In the genomic region with DNA sequence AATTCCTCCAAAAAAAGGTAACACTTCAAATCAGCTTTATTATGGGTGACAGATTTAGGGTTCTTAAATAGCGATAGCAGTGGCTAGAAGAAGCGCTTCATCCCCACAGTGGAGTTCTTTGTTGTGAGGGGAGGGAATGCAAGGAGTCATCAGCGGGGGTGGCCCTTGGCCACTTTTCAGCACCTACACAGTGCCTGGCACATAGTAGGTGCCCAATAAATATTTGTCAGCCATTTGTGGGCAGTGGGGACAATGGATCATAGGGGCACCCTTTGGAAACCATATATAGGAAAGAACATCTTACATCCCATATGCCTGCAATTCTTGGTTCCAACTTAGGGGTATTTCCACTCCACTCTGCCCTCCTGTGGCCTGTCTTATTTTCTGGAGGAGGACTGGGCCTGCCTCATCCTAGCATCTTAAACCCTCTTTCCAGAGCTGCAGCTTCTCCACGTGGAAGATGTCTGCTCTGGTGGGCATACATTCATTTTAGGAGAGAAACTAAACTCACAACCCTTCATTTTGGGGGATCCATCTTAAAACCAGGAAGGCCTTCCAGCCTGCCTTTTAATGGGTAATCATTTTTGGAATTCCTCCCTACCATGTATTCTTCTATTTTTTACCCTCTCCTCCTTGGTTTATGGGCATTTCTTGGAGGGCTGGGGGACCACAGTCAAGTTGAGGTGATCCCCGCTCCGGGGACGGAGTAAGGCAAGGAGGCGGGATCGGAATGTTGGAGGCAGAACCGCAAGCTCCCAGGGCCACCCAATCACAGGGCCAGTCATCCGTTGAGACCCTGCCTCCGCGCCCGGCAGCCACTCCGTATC, we compare ENCODE assay signal across 9 cellular contexts. TPM values are rescaled to one million over a fixed set of nuclear protein-coding genes. Genes with fewer than 3 reads are reported as not detected.
A peak's percentile ranks its signal among the peaks of the same experiment; 100 is the strongest.
DNase-seq lines count a peak whose midpoint lies in the region; ATAC-seq, FAIRE-seq and TF ChIP-seq lines count a peak whose summit lies in the region.
"Had no signal": no experiment of that assay in that cellular context is flagged by ENCODE, and none has a peak within 500 bp of the region (broad histone marks: within the 10 kb centered on the region; RNA-seq: fewer than 3 reads in every experiment).

No MANE protein-coding gene starts in this region.

- SMC1A ChIA-PET in GM12878 (lab: Charles Lee; ENCODE audit: uncharacterized antibody, unreplicated experiment) = interaction anchor here (0.6 to 1.9 kb wide), 11 partner anchors 7 to 236 kb away, joined by 3 to 17 read pairs (median 3); a partner anchor contains a TSS

- peak; percentile 61 for DNase-seq in DMS53 (lab: John Stamatoyannopoulos, UW)
- DNase-seq in NOMO-1 (lab: John Stamatoyannopoulos, UW; ENCODE audit: unreplicated experiment in 2 of 2) = peak; percentile 31 to 62
- DNase-seq in GM12878 (ENCODE audit: low read depth, low spot score) = no peak
- DNase-seq in kidney tubule cell (ENCODE audit: low spot score) = peak; percentile 57
- peak; percentile 49 for DNase-seq in stromal cell of bone marrow (ENCODE audit: low read depth)
- DNase-seq in activated gamma-delta T cell (lab: John Stamatoyannopoulos, UW) = no peak
- no peak for DNase-seq in stimulated activated CD4-positive, alpha-beta T cell treated with anti-CD3 and anti-CD28 coated beads, Interleukin-4, amount 100 ng/mL, for 1 hour

- peak; percentile 43; the same call in 1 of the 2 replicates for TF ChIP-seq RAD21 in GM12878 (IDR thresholded peaks at IDR 0.05; ENCODE audit: insufficient read depth, low read depth, low read length)

- no peak for TF ChIP-seq EP300 in GM12878 (IDR thresholded peaks at IDR 0.05; ENCODE audit: borderline replicate concordance in 1 of 2, control insufficient read depth in 1 of 2, low read depth in 2 of 2, low read length in 2 of 2)

- ATAC-seq in GM21717 (IDR thresholded peaks at IDR 0.05; ENCODE audit: unreplicated experiment) (peak; percentile 71), GM12878 (peak; percentile 5; the same call in 1 of the 3 replicates)

- H3K9me3 ChIP-seq in GM12878 (replicated peaks; ENCODE audit: control insufficient read depth, insufficient read depth, low read length) = no peaks in the 10 kb centered on the region

- H2AFZ ChIP-seq in GM12878 (ENCODE audit: control insufficient read depth, low read depth, low read length) = peak overlapping the region; percentile 51

- peak overlapping the region; percentile 80 for H3K4me3 ChIP-seq in GM12878

- H3K79me2 ChIP-seq in GM12878 (ENCODE audit: control insufficient read depth, insufficient read depth, low read length) = peaks cover 35% of the 10 kb centered on the region

- H3K36me3 ChIP-seq in GM12878 (ENCODE audit: control insufficient read depth in 2 of 2, insufficient read depth in 2 of 2, low read length in 1 of 2) = no peaks in the 10 kb centered on the region; a peak in 1 of 4 replicates

- H3K9ac ChIP-seq in GM12878 (ENCODE audit: control insufficient read depth, insufficient read depth, low read length) = peak overlapping the region; percentile 78

- no peaks in the 10 kb centered on the region for H4K20me1 ChIP-seq in GM12878 (ENCODE audit: control insufficient read depth, insufficient read depth)

- H3K4me1 ChIP-seq in GM12878 (ENCODE audit: control insufficient read depth, insufficient read depth, low read length) = peaks cover 26% of the 10 kb centered on the region

- TF ChIP-seq CTCF in GM12878 (IDR thresholded peaks at IDR 0.05 in 2 of 3, conservative IDR thresholded peaks at IDR 0.05 in 1 of 3; ENCODE audit: control insufficient read depth in 2 of 3, extremely low read depth in 1 of 3, insufficient read depth in 1 of 3, low read depth in 3 of 3, low read length in 3 of 3) = peak; percentile 52 to 64 (median 56); a peak in 5 of 6 replicates

- 15% methylated on average over 15 of the region's 15 CpGs for WGBS in GM12878 (ENCODE audit: insufficient coverage, insufficient replicate concordance, low lambda C conversion rate, missing lambda C conversion rate)

- no peak for TF ChIP-seq POLR2A in GM12878 (IDR thresholded peaks at IDR 0.05; ENCODE audit: low read depth, low read length)

- CTCF ChIA-PET in GM12878 (lab: Yijun Ruan, JAX) = interaction anchor here (0.6 to 4.2 kb wide), 20 partner anchors 7 to 643 kb away, joined by 3 to 35 read pairs (median 4); a partner anchor contains a TSS

- peak overlapping the region; percentile 86 for H3K27ac ChIP-seq in GM12878 (ENCODE audit: control insufficient read depth, insufficient read depth)

- FAIRE-seq in GM12878 (lab: Jason Lieb, UNC) = no peak
- FAIRE-seq: islet of Langerhans had no signal

- POLR2A ChIA-PET in GM12878 (lab: Charles Lee) = interaction anchor here (0.6 to 6.6 kb wide), 22 partner anchors 10 to 1351 kb away, joined by 3 to 69 read pairs (median 4); a partner anchor contains a TSS

- intact Hi-C loops in GM12878 (cut with micrococcal nuclease; ENCODE audit: unreplicated experiment) = loop anchor here (1.0 to 5.0 kb wide), 2 partner anchors 42 to 76 kb away; no protein-coding TSS in a partner anchor

- RAD21 ChIA-PET in GM12878 (lab: Charles Lee; ENCODE audit: unreplicated experiment) = interaction anchor here (0.7 to 1.8 kb wide), 20 partner anchors 12 to 658 kb away, joined by 3 to 17 read pairs (median 4); a partner anchor contains a TSS

- no peaks in the 10 kb centered on the region for H3K27me3 ChIP-seq in GM12878 (replicated peaks in 1 of 2; ENCODE audit: control insufficient read depth in 2 of 2, insufficient read depth in 2 of 2, low read length in 1 of 2)

- in situ Hi-C loops in GM12878 (cut with MboI) = no loop called here

- TSS peak; percentile 70 for BruUV-seq in GM12878 (replicated peaks; lab: Mats Ljungman, UMichigan)

- peak overlapping the region; percentile 93 for H3K4me2 ChIP-seq in GM12878 (ENCODE audit: control insufficient read depth, insufficient read depth)

RNA-seq across cellular contexts. Expression of a gene that starts 2.6 kb away (rescaled TPM):
- 21.0 and 22.1 TPM in 2 replicates for total RNA-seq in GM12878 (2013; cell fraction: nucleolus; rRNA removed)
- total RNA-seq in GM12878 (2014; rRNA removed) (117 and 133 TPM in 2 replicates), GM12878 (2014; rRNA removed; fragmentation: Illumina TruSeq; extraction: Trizol) (63.7 and 71.6 TPM in 2 replicates), GM12878 (2021) (131 TPM in 2 replicates)
- polyA plus RNA-seq in GM12878 (2011; ENCODE audit: low read depth) = 120 TPM
- polyA plus RNA-seq in GM12878 (2011; rRNA removed) (65.3 and 131 TPM in 2 replicates), GM12878 (2014; fragmentation: Illumina TruSeq; extraction: Trizol) (60.2 and 104 TPM in 2 replicates), GM12878 (2014; fragmentation: Nextera tagmentation; extraction: Ambion mirVana) (10 to 100 TPM; 22.0 to 61.9 TPM), GM12878 (2014; rRNA removed) (112 and 144 TPM in 2 replicates), GM12878 (2016; fragmentation: Nextera tagmentation; extraction: Ambion mirVana) (100 to 1,000 TPM; 114 to 137 TPM)
- polyA plus RNA-seq in GM12878 (2011; cell fraction: cytosol; rRNA removed) = 140 and 143 TPM in 2 replicates
- 108 and 123 TPM in 2 replicates for polyA plus RNA-seq in GM12878 (2011; cell fraction: nucleus; rRNA removed)
- polyA plus RNA-seq in GM12878 (2012) = 181 and 192 TPM in 2 replicates
- polyA minus RNA-seq in GM12878 (2011; rRNA and poly(A)+ RNA removed) = 41.2 and 68.6 TPM in 2 replicates
- 38.2 and 43.9 TPM in 2 replicates for polyA minus RNA-seq in GM12878 (2011; cell fraction: cytosol; rRNA and poly(A)+ RNA removed)
- polyA minus RNA-seq in GM12878 (2011; cell fraction: nucleus; rRNA and poly(A)+ RNA removed) = 14.0 and 23.9 TPM in 2 replicates

RNA-seq across cellular contexts. Expression of a gene that starts 5.0 kb away (rescaled TPM):
- 67.7 and 72.9 TPM in 2 replicates for total RNA-seq in GM12878 (2013; cell fraction: nucleolus; rRNA removed)
- total RNA-seq in GM12878 (2014; rRNA removed) = 19.3 and 20.8 TPM in 2 replicates
- total RNA-seq in GM12878 (2014; rRNA removed; fragmentation: Illumina TruSeq; extraction: Trizol) = 20.3 and 21.8 TPM in 2 replicates
- 59.6 and 66.5 TPM in 2 replicates for total RNA-seq in GM12878 (2021)
- polyA plus RNA-seq in GM12878 (2011; ENCODE audit: low read depth) = 27.4 TPM
- polyA plus RNA-seq in GM12878 (2011; rRNA removed) = 35.7 and 48.8 TPM in 2 replicates
- polyA plus RNA-seq in GM12878 (2011; cell fraction: cytosol; rRNA removed) = 45.8 and 53.2 TPM in 2 replicates
- polyA plus RNA-seq in GM12878 (2011; cell fraction: nucleus; rRNA removed) = 222 and 225 TPM in 2 replicates
- 55.9 and 61.7 TPM in 2 replicates for polyA plus RNA-seq in GM12878 (2012)
- 50.7 and 50.9 TPM in 2 replicates for polyA plus RNA-seq in GM12878 (2014; fragmentation: Illumina TruSeq; extraction: Trizol)
- 1 to 10 TPM in 1 of 2 experiments, under 1 TPM in 1; 0.84 to 1.2 TPM for polyA plus RNA-seq in GM12878 (2014; fragmentation: Nextera tagmentation; extraction: Ambion mirVana)
- polyA plus RNA-seq in GM12878 (2014; rRNA removed) = 58.0 and 73.3 TPM in 2 replicates
- polyA plus RNA-seq in GM12878 (2016; fragmentation: Nextera tagmentation; extraction: Ambion mirVana) = 1 to 10 TPM; 2.7 to 3.7 TPM
- polyA minus RNA-seq in GM12878 (2011; rRNA and poly(A)+ RNA removed) = 34.2 and 47.6 TPM in 2 replicates
- polyA minus RNA-seq in GM12878 (2011; cell fraction: cytosol; rRNA and poly(A)+ RNA removed) = 16.5 and 16.6 TPM in 2 replicates
- polyA minus RNA-seq in GM12878 (2011; cell fraction: nucleus; rRNA and poly(A)+ RNA removed) = 38.8 and 73.5 TPM in 2 replicates

RNA-seq across cellular contexts. Expression of a gene that starts 11.0 kb away (rescaled TPM):
- 4.1 and 5.9 TPM in 2 replicates for total RNA-seq in GM12878 (2013; cell fraction: nucleolus; rRNA removed)
- total RNA-seq in GM12878 (2014; rRNA removed) (2.9 and 3.7 TPM in 2 replicates), GM12878 (2014; rRNA removed; fragmentation: Illumina TruSeq; extraction: Trizol) (3.1 and 3.8 TPM in 2 replicates), GM12878 (2021) (15.4 and 15.7 TPM in 2 replicates)
- polyA plus RNA-seq in GM12878 (2011; ENCODE audit: low read depth) = 6.5 TPM
- polyA plus RNA-seq in GM12878 (2011; rRNA removed) (8.7 and 9.1 TPM in 2 replicates), GM12878 (2014; fragmentation: Illumina TruSeq; extraction: Trizol) (6.1 and 9.6 TPM in 2 replicates), GM12878 (2014; fragmentation: Nextera tagmentation; extraction: Ambion mirVana) (1 to 10 TPM; 1.1 to 3.9 TPM), GM12878 (2014; rRNA removed) (14.5 and 18.2 TPM in 2 replicates), GM12878 (2016; fragmentation: Nextera tagmentation; extraction: Ambion mirVana) (1 to 10 TPM; 2.2 to 3.0 TPM)
- polyA plus RNA-seq in GM12878 (2011; cell fraction: cytosol; rRNA removed) = 6.3 and 8.2 TPM in 2 replicates
- 129 and 144 TPM in 2 replicates for polyA plus RNA-seq in GM12878 (2011; cell fraction: nucleus; rRNA removed)
- polyA plus RNA-seq in GM12878 (2012) = 14.9 and 23.7 TPM in 2 replicates
- polyA minus RNA-seq in GM12878 (2011; rRNA and poly(A)+ RNA removed) = 1.0 and 4.2 TPM in 2 replicates
- polyA minus RNA-seq in GM12878 (2011; cell fraction: cytosol; rRNA and poly(A)+ RNA removed) = 1.9 TPM in 1 of 2 replicates, not detected in the other
- 7.3 and 12.3 TPM in 2 replicates for polyA minus RNA-seq in GM12878 (2011; cell fraction: nucleus; rRNA and poly(A)+ RNA removed)

RNA-seq across cellular contexts. Expression of a gene that starts 16.8 kb away (rescaled TPM):
- total RNA-seq in GM12878 (2013; cell fraction: nucleolus; rRNA removed) = 10.6 and 11.0 TPM in 2 replicates
- total RNA-seq in GM12878 (2014; rRNA removed) (51.6 and 61.4 TPM in 2 replicates), GM12878 (2014; rRNA removed; fragmentation: Illumina TruSeq; extraction: Trizol) (42.2 and 42.4 TPM in 2 replicates), GM12878 (2021) (51.6 and 52.1 TPM in 2 replicates)
- polyA plus RNA-seq in GM12878 (2011; ENCODE audit: low read depth) = 40.6 TPM
- polyA plus RNA-seq in GM12878 (2011; rRNA removed) (75.2 and 75.6 TPM in 2 replicates), GM12878 (2014; fragmentation: Illumina TruSeq; extraction: Trizol) (74.1 and 82.8 TPM in 2 replicates), GM12878 (2014; fragmentation: Nextera tagmentation; extraction: Ambion mirVana) (10 to 100 TPM; 31.4 to 42.0 TPM), GM12878 (2014; rRNA removed) (72.6 and 74.1 TPM in 2 replicates), GM12878 (2016; fragmentation: Nextera tagmentation; extraction: Ambion mirVana) (100 to 1,000 TPM; 105 to 114 TPM)
- polyA plus RNA-seq in GM12878 (2011; cell fraction: cytosol; rRNA removed) = 79.5 and 101 TPM in 2 replicates
- 32.7 and 35.4 TPM in 2 replicates for polyA plus RNA-seq in GM12878 (2011; cell fraction: nucleus; rRNA removed)
- 79.1 and 158 TPM in 2 replicates for polyA plus RNA-seq in GM12878 (2012)
- 20.0 and 32.1 TPM in 2 replicates for polyA minus RNA-seq in GM12878 (2011; rRNA and poly(A)+ RNA removed)
- polyA minus RNA-seq in GM12878 (2011; cell fraction: cytosol; rRNA and poly(A)+ RNA removed) = 12.3 and 12.8 TPM in 2 replicates
- polyA minus RNA-seq in GM12878 (2011; cell fraction: nucleus; rRNA and poly(A)+ RNA removed) = 7.6 and 8.6 TPM in 2 replicates

RNA-seq across cellular contexts. Expression of a gene that starts 19.2 kb away (rescaled TPM):
- 7.0 and 10.2 TPM in 2 replicates for total RNA-seq in GM12878 (2013; cell fraction: nucleolus; rRNA removed)
- total RNA-seq in GM12878 (2014; rRNA removed) (31.5 and 36.2 TPM in 2 replicates), GM12878 (2014; rRNA removed; fragmentation: Illumina TruSeq; extraction: Trizol) (14.0 and 15.7 TPM in 2 replicates), GM12878 (2021) (31.5 and 34.7 TPM in 2 replicates)
- 16.7 TPM for polyA plus RNA-seq in GM12878 (2011; ENCODE audit: low read depth)
- polyA plus RNA-seq in GM12878 (2011; rRNA removed) (10.5 and 26.8 TPM in 2 replicates), GM12878 (2014; fragmentation: Illumina TruSeq; extraction: Trizol) (33.3 and 39.5 TPM in 2 replicates), GM12878 (2014; fragmentation: Nextera tagmentation; extraction: Ambion mirVana) (10 to 100 TPM; 13.9 to 15.3 TPM), GM12878 (2014; rRNA removed) (29.2 and 32.0 TPM in 2 replicates), GM12878 (2016; fragmentation: Nextera tagmentation; extraction: Ambion mirVana) (10 to 100 TPM; 18.1 to 22.5 TPM)
- polyA plus RNA-seq in GM12878 (2011; cell fraction: cytosol; rRNA removed) = 51.9 and 54.0 TPM in 2 replicates
- polyA plus RNA-seq in GM12878 (2011; cell fraction: nucleus; rRNA removed) = 27.4 and 30.3 TPM in 2 replicates
- 29.8 and 32.6 TPM in 2 replicates for polyA plus RNA-seq in GM12878 (2012)
- 34.8 and 50.3 TPM in 2 replicates for polyA minus RNA-seq in GM12878 (2011; rRNA and poly(A)+ RNA removed)
- polyA minus RNA-seq in GM12878 (2011; cell fraction: cytosol; rRNA and poly(A)+ RNA removed) = 17.4 and 18.2 TPM in 2 replicates
- 6.6 and 11.3 TPM in 2 replicates for polyA minus RNA-seq in GM12878 (2011; cell fraction: nucleus; rRNA and poly(A)+ RNA removed)

Comparison
In these comparisons a context has a peak if more than half of its experiments do, and no peak if none do; other contexts are left out.
1. DNase-seq: peak in DMS53 (single experiment), NOMO-1 (2 of 2), kidney tubule cell (single experiment) and stromal cell of bone marrow (single experiment); none in GM12878 (single experiment), activated gamma-delta T cell (single experiment) and stimulated activated CD4-positive, alpha-beta T cell treated with anti-CD3 and anti-CD28 coated beads, Interleukin-4, amount 100 ng/mL, for 1 hour (single experiment).